Comparison of ENCODE assay signal across 9 cellular contexts in genomic region chr3:159263750-159264561, GRCh38.
A peak's percentile ranks its signal among the peaks of the same experiment; 100 is the strongest.
DNase-seq lines count a peak whose midpoint lies in the region; ATAC-seq and TF ChIP-seq lines count a peak whose summit lies in the region.
"Had no signal": no experiment of that assay in that cellular context is flagged by ENCODE, and none has a peak within 500 bp of the region (broad histone marks: within the 10 kb centered on the region; RNA-seq: fewer than 3 reads in every experiment).

No MANE protein-coding gene starts in this region.

- H3K27me3 ChIP-seq in SJCRH30 (no peaks in the 10 kb centered on the region), psoas muscle (ENCODE audit: insufficient read depth in 3 of 3, low read length in 2 of 3) (no peaks in the 10 kb centered on the region)
- H3K27me3 ChIP-seq: BLaER1 had no signal

- H3K36me3 ChIP-seq in SJCRH30: no peaks in the 10 kb centered on the region
- no peaks in the 10 kb centered on the region for H3K36me3 ChIP-seq in psoas muscle (ENCODE audit: insufficient read depth in 1 of 2, low read depth in 1 of 2)
- H3K36me3 ChIP-seq: BLaER1 had no signal

- ATAC-seq in psoas muscle (peak in 1 of 4 donors; percentile 46), HG02870 (IDR thresholded peaks at IDR 0.05; ENCODE audit: unreplicated experiment) (no peak)

- intact Hi-C loops in psoas muscle (cut with DNase I): loop anchor here (5.0 to 10.0 kb wide), 4 partner anchors 417 to 743 kb away; no protein-coding TSS in a partner anchor

- H3K9me3 ChIP-seq in SJCRH30 (replicated peaks): no peaks in the 10 kb centered on the region
- no peaks in the 10 kb centered on the region for H3K9me3 ChIP-seq in psoas muscle
- H3K9me3 ChIP-seq: BLaER1 had no signal

- H3K4me1 ChIP-seq in SJCRH30 (0 out of 2 replicates have a peak, but pooled peaks cover 2% of the 10 kb centered on the region), psoas muscle (no peaks in the 10 kb centered on the region)
- H3K4me1 ChIP-seq: BLaER1 had no signal

- H3K4me3 ChIP-seq in SJCRH30 (no peak overlapping the region), fibroblast of pulmonary artery (replicated peaks; ENCODE audit: low read depth, low read length) (no peak overlapping the region), psoas muscle (no peak overlapping the region)
- H3K4me3 ChIP-seq: BLaER1 had no signal

- no peak overlapping the region for H3K27ac ChIP-seq in SJCRH30
- no peak overlapping the region for H3K27ac ChIP-seq in psoas muscle
- H3K27ac ChIP-seq: BLaER1 had no signal

- TF ChIP-seq CTCF in fibroblast of pulmonary artery (IDR thresholded peaks at IDR 0.05; ENCODE audit: low read length, missing control alignments) (peak; percentile 86), psoas muscle (IDR thresholded peaks at IDR 0.05) (peak; percentile 60)

- DNase-seq in DMS79 treated with DMSO at 0.1 percent for 48 hours (lab: John Stamatoyannopoulos, UW) (peak; percentile 40), DMS79 (lab: John Stamatoyannopoulos, UW) (no peak), LHCN-M2 (ENCODE audit: low read depth) (peak; percentile 54), SJCRH30 (peak; percentile 6 to 62), fibroblast of pulmonary artery (ENCODE audit: low read depth) (peak; percentile 69), psoas muscle (no peak)
- DNase-seq in activated CD8-positive, alpha-beta memory T cell treated with anti-CD3 and anti-CD28 coated beads, Interleukin-2, amount 50 U/mL, for 48 hours: no peak

- whole genome bisulfite sequencing in psoas muscle, 3 donors: 41 to 47% (median 41%) methylated on average over 6 of the region's 6 CpGs

Comparison
In these comparisons a context has a peak if more than half of its experiments do, and no peak if none do; other contexts are left out.
1. DNase-seq: peak in DMS79 treated with DMSO at 0.1 percent for 48 hours (single experiment), LHCN-M2 (single experiment), SJCRH30 (2 of 2) and fibroblast of pulmonary artery (single experiment); none in DMS79 (single experiment), psoas muscle (0 of 2) and activated CD8-positive, alpha-beta memory T cell treated with anti-CD3 and anti-CD28 coated beads, Interleukin-2, amount 50 U/mL, for 48 hours (single experiment).